23 cellular contexts compared by ENCODE assay signal in genomic region chr9:114657705-114658104, GRCh38. TPM values are rescaled to one million over a fixed set of nuclear protein-coding genes. Genes with fewer than 3 reads are reported as not detected.
DNase-seq lines count a peak whose midpoint lies in the region; ATAC-seq and TF ChIP-seq lines count a peak whose summit lies in the region.
"Had no signal": no experiment of that assay in that cellular context is flagged by ENCODE, and none has a peak within 500 bp of the region (broad histone marks: within the 10 kb centered on the region; RNA-seq: fewer than 3 reads in every experiment).

Gene TEX53, minus strand, starts transcription at chr9:114657805. Its CDS starts 31 bp downstream, at chr9:114657774.

- H3K9me3 Mint-ChIP-seq in activated naive CD8-positive, alpha-beta T cell treated with anti-CD3 and anti-CD28 coated beads for 36 hours = no peaks in the 10 kb centered on the region
- no peaks in the 10 kb centered on the region for H3K9me3 Mint-ChIP-seq in activated naive CD8-positive, alpha-beta T cell treated with anti-CD3 and anti-CD28 coated beads, Interleukin-2, amount 50 U/mL, for 24 hours
- no peaks in the 10 kb centered on the region for H3K9me3 Mint-ChIP-seq in neural crest cell
- H3K9me3 Mint-ChIP-seq: CD14-positive monocyte; CD4-positive, alpha-beta memory T cell; GM23338; HFFc6 had no signal

- H3K36me3 ChIP-seq in testis (ENCODE audit: low read depth, missing control alignments) = no peaks in the 10 kb centered on the region

- no peak within 1 kb of the TSS for H3K4me3 Mint-ChIP-seq in activated naive CD8-positive, alpha-beta T cell treated with anti-CD3 and anti-CD28 coated beads for 36 hours
- H3K4me3 Mint-ChIP-seq in activated naive CD8-positive, alpha-beta T cell treated with anti-CD3 and anti-CD28 coated beads, Interleukin-2, amount 50 U/mL, for 24 hours = no peak within 1 kb of the TSS
- no peak within 1 kb of the TSS for H3K4me3 Mint-ChIP-seq in neural crest cell
- H3K4me3 Mint-ChIP-seq: CD14-positive monocyte; CD4-positive, alpha-beta memory T cell; GM23338; HFFc6 had no signal

- no peak within 1 kb of the TSS for H3K27ac ChIP-seq in testis
- H3K27ac ChIP-seq: BLaER1 had no signal

- H3K4me1 Mint-ChIP-seq in activated naive CD8-positive, alpha-beta T cell treated with anti-CD3 and anti-CD28 coated beads for 36 hours = peaks cover 15% of the 10 kb centered on the region
- H3K4me1 Mint-ChIP-seq in activated naive CD8-positive, alpha-beta T cell treated with anti-CD3 and anti-CD28 coated beads, Interleukin-2, amount 50 U/mL, for 24 hours = peaks cover 19% of the 10 kb centered on the region
- no peaks in the 10 kb centered on the region for H3K4me1 Mint-ChIP-seq in neural crest cell

- no peak for TF ChIP-seq POLR2A in testis (IDR thresholded peaks at IDR 0.05)

- no peak within 1 kb of the TSS for H3K4me3 ChIP-seq in testis
- H3K4me3 ChIP-seq: BLaER1, GM12878, GM23338 had no signal

- no peaks in the 10 kb centered on the region for H3K9me3 ChIP-seq in testis
- H3K9me3 ChIP-seq: BLaER1 had no signal

- H3K27me3 Mint-ChIP-seq in activated naive CD8-positive, alpha-beta T cell treated with anti-CD3 and anti-CD28 coated beads for 36 hours = peaks cover 4% of the 10 kb centered on the region
- H3K27me3 Mint-ChIP-seq in activated naive CD8-positive, alpha-beta T cell treated with anti-CD3 and anti-CD28 coated beads, Interleukin-2, amount 50 U/mL, for 24 hours = no peaks in the 10 kb centered on the region
- H3K27me3 Mint-ChIP-seq in neural crest cell (ENCODE audit: low read depth) = peaks cover 17% of the 10 kb centered on the region

- peak within 1 kb of the TSS; percentile 65 for H3K27ac Mint-ChIP-seq in activated naive CD8-positive, alpha-beta T cell treated with anti-CD3 and anti-CD28 coated beads for 36 hours
- no peak within 1 kb of the TSS for H3K27ac Mint-ChIP-seq in activated naive CD8-positive, alpha-beta T cell treated with anti-CD3 and anti-CD28 coated beads, Interleukin-2, amount 50 U/mL, for 24 hours
- peak within 1 kb of the TSS; percentile 86 for H3K27ac Mint-ChIP-seq in neural crest cell (ENCODE audit: unreplicated experiment)
- H3K27ac Mint-ChIP-seq: GM23338, HFFc6 had no signal

- no peak for DNase-seq in activated naive CD8-positive, alpha-beta T cell treated with anti-CD3 and anti-CD28 coated beads for 36 hours
- DNase-seq in activated naive CD8-positive, alpha-beta T cell treated with anti-CD3 and anti-CD28 coated beads, Interleukin-2, amount 50 U/mL, for 24 hours = no peak
- DNase-seq in neural crest cell (ENCODE audit: low read depth, low spot score) (no peak), testis (no peak), SW480 (ENCODE audit: low spot score) (no peak)
- DNase-seq in activated CD4-positive, CD25-positive, alpha-beta regulatory T cell treated with anti-CD3 and anti-CD28 coated beads, Interleukin-2, amount 50 U/mL, for 72 hours = no peak
- DNase-seq: 8988T; CD4-positive, alpha-beta memory T cell; DMS 273 treated with DMSO at 0.1 percent for 48 hours; DMS53; DND-41; EL; HCEC 1CT; HFFc6; IMR-90 had no signal

- intact Hi-C loops in testis (cut with DNase I; ENCODE audit: low total_unique reads) = loop anchor here (10.0 kb wide), 1 partner anchor 243 kb away; no protein-coding TSS in a partner anchor

- H3K4me1 ChIP-seq in testis = peaks cover 4% of the 10 kb centered on the region
- H3K4me1 ChIP-seq: BLaER1 had no signal

- TF ChIP-seq CTCF in neural crest cell (conservative IDR thresholded peaks at IDR 0.05) (no peak), testis (IDR thresholded peaks at IDR 0.05) (no peak)

- no peaks in the 10 kb centered on the region for H3K36me3 Mint-ChIP-seq in activated naive CD8-positive, alpha-beta T cell treated with anti-CD3 and anti-CD28 coated beads for 36 hours
- peaks cover 2% of the 10 kb centered on the region for H3K36me3 Mint-ChIP-seq in activated naive CD8-positive, alpha-beta T cell treated with anti-CD3 and anti-CD28 coated beads, Interleukin-2, amount 50 U/mL, for 24 hours (ENCODE audit: low read depth)
- H3K36me3 Mint-ChIP-seq in neural crest cell (ENCODE audit: low read depth) = no peaks in the 10 kb centered on the region
- H3K36me3 Mint-ChIP-seq: CD4-positive, alpha-beta memory T cell had no signal

- no peaks in the 10 kb centered on the region for H3K27me3 ChIP-seq in testis
- H3K27me3 ChIP-seq: BLaER1 had no signal

- ATAC-seq in activated naive CD8-positive, alpha-beta T cell treated with anti-CD3 and anti-CD28 coated beads, Interleukin-2, amount 50 U/mL, for 24 hours = no peak
- no peak for ATAC-seq in GM19467 (IDR thresholded peaks at IDR 0.05; ENCODE audit: unreplicated experiment)
- ATAC-seq: GM12878, GM23338 had no signal

- 97 to 99% methylated on average over 6 of the region's 6 CpGs for WGBS in testis, 2 donors

RNA-seq across cellular contexts. Expression of gene TEX53, which starts in this region (rescaled TPM):
- not detected for total RNA-seq in activated naive CD8-positive, alpha-beta T cell treated with anti-CD3 and anti-CD28 coated beads for 36 hours
- total RNA-seq in neural crest cell (not detected in 2 replicates), testis (10 to 100 TPM; 13.4 to 23.5 TPM)
- 68.8 TPM for polyA plus RNA-seq in testis (ENCODE audit: insufficient read depth, low read depth, low replicate concordance)
- total RNA-seq: A673; CD4-positive, alpha-beta memory T cell; G401; GM12878; GM23338; HFFc6; IMR-90 had no signal
- polyA plus RNA-seq: AG04450; CD14-positive monocyte; CD4-positive, alpha-beta memory T cell; GM12878; GM23338; IMR-90 had no signal

Comparison
In these comparisons a context has a peak if more than half of its experiments do, and no peak if none do; other contexts are left out.
1. RNA of gene TEX53 (total RNA-seq): 13.4 to 23.5 TPM in testis; not detected in activated naive CD8-positive, alpha-beta T cell treated with anti-CD3 and anti-CD28 coated beads for 36 hours and not detected in neural crest cell; every median in the first group is over 10 times any median in the second.